10 cellular contexts compared by ENCODE assay signal in the genomic region with DNA sequence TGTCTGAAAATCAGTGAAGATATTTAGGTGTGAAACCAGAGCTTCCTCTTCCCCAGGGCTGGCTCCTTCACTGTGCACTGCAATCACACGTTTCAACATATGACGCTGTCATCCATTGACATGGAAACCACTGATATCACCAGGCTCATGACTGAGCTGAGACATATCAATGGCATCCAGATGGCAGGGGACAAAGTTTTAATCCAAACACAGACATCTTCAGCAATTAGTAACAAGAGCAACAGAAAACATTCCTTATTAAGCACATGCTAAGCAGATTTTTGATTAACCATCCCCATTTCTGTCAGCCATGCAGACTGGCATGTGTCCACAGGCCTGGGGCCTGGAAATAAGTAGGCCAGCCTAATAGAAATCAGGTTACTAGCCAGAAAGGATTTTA.
DNase-seq lines count a peak whose midpoint lies in the region; ATAC-seq and TF ChIP-seq lines count a peak whose summit lies in the region.
"Had no signal": no experiment of that assay in that cellular context is flagged by ENCODE, and none has a peak within 500 bp of the region (broad histone marks: within the 10 kb centered on the region; RNA-seq: fewer than 3 reads in every experiment).

No MANE protein-coding gene starts in this region.

- intact Hi-C loops in psoas muscle (cut with DNase I) = no loop called here

- H3K4me3 ChIP-seq in epithelial cell of esophagus (ENCODE audit: low read length) (no peak overlapping the region), psoas muscle (no peak overlapping the region)

- peaks cover 22% of the 10 kb centered on the region for H3K4me1 ChIP-seq in psoas muscle

- H3K36me3 ChIP-seq in psoas muscle (ENCODE audit: insufficient read depth in 1 of 2, low read depth in 1 of 2) = peaks cover 0 to 40% of the 10 kb centered on the region in 2 donors

- H3K9me3 ChIP-seq in psoas muscle = no peaks in the 10 kb centered on the region

- TF ChIP-seq CTCF in epithelial cell of esophagus (IDR thresholded peaks at IDR 0.05; ENCODE audit: insufficient read depth, low read depth, low read length, missing control alignments) = no peak
- TF ChIP-seq CTCF in psoas muscle (IDR thresholded peaks at IDR 0.05) = no peak

- DNase-seq in NOMO-1 treated with DMSO at 0.1 percent for 48 hours (lab: John Stamatoyannopoulos, UW; ENCODE audit: unreplicated experiment) (peak; percentile 90), epithelial cell of esophagus (ENCODE audit: low read depth) (peak; percentile 53), psoas muscle (no peak), COR-L47 (lab: John Stamatoyannopoulos, UW) (no peak)
- DNase-seq: NCI-H1048, NCI-H748 treated with DMSO at 0.1 percent for 48 hours had no signal

- WGBS in psoas muscle, 3 donors = 19 to 67% (median 29%) methylated on average over 2 of the region's 2 CpGs

- H3K27ac ChIP-seq in psoas muscle = peak overlapping the region; percentile 75

- ATAC-seq in GM18520 (IDR thresholded peaks at IDR 0.05; ENCODE audit: unreplicated experiment) = peak; percentile 65
- peak; percentile 89 to 96 (median 91) for ATAC-seq in psoas muscle
- ATAC-seq in HG03439 (IDR thresholded peaks at IDR 0.05; ENCODE audit: unreplicated experiment) = no peak
- no peak for ATAC-seq in GM19463 (IDR thresholded peaks at IDR 0.05; ENCODE audit: unreplicated experiment)
- ATAC-seq: stimulated activated memory B cell treated with anti-CD40 and anti-IgM and Interleukin-4, amounts not matched to agents 10 μg/mL and 1 μg/mL and 100 μg/mL, for 72 hours had no signal

- no peaks in the 10 kb centered on the region for H3K27me3 ChIP-seq in psoas muscle (ENCODE audit: insufficient read depth in 3 of 3, low read length in 2 of 3)

Comparison
In these comparisons a context has a peak if more than half of its experiments do, and no peak if none do; other contexts are left out.
1. ATAC-seq: peak in GM18520 (single experiment) and psoas muscle (4 of 4); none in HG03439 (single experiment) and GM19463 (single experiment).
2. DNase-seq: peak in NOMO-1 treated with DMSO at 0.1 percent for 48 hours (single experiment) and epithelial cell of esophagus (single experiment); none in psoas muscle (0 of 2) and COR-L47 (single experiment).